ENCODE assay signal across 21 cellular contexts in genomic region chr9:135165003-135165711, GRCh38.
"Had no signal": no experiment of that assay in that cellular context is flagged by ENCODE, and none has a peak within 500 bp of the region (broad histone marks: within the 10 kb centered on the region; RNA-seq: fewer than 3 reads in every experiment).

No MANE protein-coding gene starts in this region.

- ATAC-seq: left lobe of liver; mucosa of descending colon; naive thymus-derived CD8-positive, alpha-beta T cell; pancreas; right cardiac atrium had no signal

- DNase-seq: colonic mucosa; dermis blood vessel endothelial cell; effector CD4-positive, alpha-beta T cell; endodermal cell; foreskin melanocyte; kidney glomerular epithelial cell; mammary epithelial cell; mucosa of descending colon; naive thymus-derived CD8-positive, alpha-beta T cell; pancreas; right cardiac atrium; stimulated activated CD4-positive, alpha-beta T cell treated with anti-CD3 and anti-CD28 coated beads, Interleukin-2, amount 100 ng/mL, for 48 hours; stimulated activated naive CD4-positive, alpha-beta T cell treated with Interleukin-2 at 50 U/mL for 16 hours; thyroid gland had no signal

- H3K4me1 Mint-ChIP-seq: naive thymus-derived CD8-positive, alpha-beta T cell had no signal

- H3K27ac Mint-ChIP-seq: endodermal cell; naive thymus-derived CD8-positive, alpha-beta T cell; progenitor cell of endocrine pancreas; type B pancreatic cell had no signal

- H3K79me2 ChIP-seq: hepatocyte had no signal

- H3K27me3 ChIP-seq: colonic mucosa, pancreas, thyroid gland had no signal

- H3K4me2 ChIP-seq: hepatocyte, smooth muscle cell had no signal

- H2AFZ ChIP-seq: hepatocyte had no signal

- H3K9me3 Mint-ChIP-seq: endodermal cell, type B pancreatic cell had no signal

- H3K27ac ChIP-seq: colonic mucosa, hepatocyte, pancreas, thyroid gland had no signal

- H3K4me1 ChIP-seq: colonic mucosa, pancreas, thyroid gland had no signal

- H3K4me3 ChIP-seq: colonic mucosa, hepatocyte, mucosa of descending colon, pancreas, smooth muscle cell, thyroid gland had no signal

- H3K36me3 ChIP-seq: colonic mucosa, pancreas, thyroid gland had no signal

- H3K9me3 ChIP-seq: colonic mucosa, mucosa of descending colon, pancreas, thyroid gland had no signal

- H3K36me3 Mint-ChIP-seq: naive thymus-derived CD8-positive, alpha-beta T cell; type B pancreatic cell had no signal

- H3K4me3 Mint-ChIP-seq: endodermal cell; naive thymus-derived CD8-positive, alpha-beta T cell; type B pancreatic cell had no signal

- FAIRE-seq: islet of Langerhans, pancreas, urothelium cell line had no signal
